ENCODE assay signal across 8 cellular contexts in genomic region chr11:65423516-65424199, GRCh38. TPM values are rescaled to one million over a fixed set of nuclear protein-coding genes. Genes with fewer than 3 reads are reported as not detected.
A peak's percentile ranks its signal among the peaks of the same experiment; 100 is the strongest.
DNase-seq lines count a peak whose midpoint lies in the region; TF ChIP-seq lines count a peak whose summit lies in the region.

No MANE protein-coding gene starts in this region.

- H3K36me3 ChIP-seq in HAP-1 (replicated peaks) (peaks cover 50% of the 10 kb centered on the region), mesodermal cell (ENCODE audit: control insufficient read depth, insufficient read depth, low read length) (peaks cover 54% of the 10 kb centered on the region)

- peak in 1 of 2 experiments; percentile 58 for DNase-seq in HAP-1 (ENCODE audit: low spot score in 2 of 2)
- DNase-seq in SW480 (ENCODE audit: low spot score) = peak; percentile 36
- peak; percentile 26 for DNase-seq in dermis blood vessel endothelial cell
- no peak for DNase-seq in type B pancreatic cell (ENCODE audit: extremely low spot score, unreplicated experiment)
- DNase-seq in inferior parietal cortex (ENCODE audit: extremely low spot score) = no peak
- DNase-seq in NOMO-1 (lab: John Stamatoyannopoulos, UW; ENCODE audit: unreplicated experiment in 2 of 2) = no peak
- DNase-seq in NCI-H1436 treated with DMSO at 0.1 percent for 48 hours (lab: John Stamatoyannopoulos, UW) = no peak

- peak overlapping the region; percentile 88 for H3K4me3 Mint-ChIP-seq in type B pancreatic cell

- H3K9me3 ChIP-seq in HAP-1 = peaks cover 3% of the 10 kb centered on the region; the same call in 1 of the 2 replicates
- H3K9me3 ChIP-seq in mesodermal cell (ENCODE audit: control insufficient read depth, low read length) = no peaks in the 10 kb centered on the region

- H3K36me3 Mint-ChIP-seq in type B pancreatic cell = peaks cover 37% of the 10 kb centered on the region

- H3K27ac Mint-ChIP-seq in type B pancreatic cell = peak overlapping the region; percentile 99

- H3K27ac ChIP-seq in mesodermal cell (ENCODE audit: low read depth, low read length, severe bottlenecking) = peak overlapping the region; percentile 99

- 55 to 60% methylated on average over 13 to 17 of the region's 19 CpGs for WGBS in mesodermal cell (ENCODE audit: insufficient coverage in 2 of 2), 2 experiments

- H3K27me3 ChIP-seq in HAP-1 (ENCODE audit: low read depth) = no peaks in the 10 kb centered on the region

- H3K4me1 ChIP-seq in HAP-1 (peaks cover 54% of the 10 kb centered on the region), mesodermal cell (ENCODE audit: control insufficient read depth, insufficient read depth, low read length, poor library complexity, severe bottlenecking) (peaks cover 45% of the 10 kb centered on the region)

- peaks cover 39% of the 10 kb centered on the region for H3K27me3 Mint-ChIP-seq in type B pancreatic cell

- H3K4me3 ChIP-seq in HAP-1 (peak overlapping the region; percentile 87), mesodermal cell (ENCODE audit: extremely low read depth, insufficient read depth, low read length, poor library complexity, severe bottlenecking) (peak overlapping the region; percentile 93)

- no peak for TF ChIP-seq CTCF in type B pancreatic cell (conservative IDR thresholded peaks at IDR 0.05)

- in situ Hi-C loops in HAP-1 (cut with MboI; ENCODE audit: low sequenced_read_pairs) = no loop called here

- no peaks in the 10 kb centered on the region for H3K9me3 Mint-ChIP-seq in type B pancreatic cell

- peaks cover 72% of the 10 kb centered on the region for H3K4me1 Mint-ChIP-seq in type B pancreatic cell (ENCODE audit: unreplicated experiment)

RNA-seq across cellular contexts. Expression of gene NEAT1, which starts 1.1 kb away (rescaled TPM):
- 50.4 and 189 TPM in 2 replicates for total RNA-seq in dermis blood vessel endothelial cell
- polyA plus RNA-seq in mesodermal cell (2013, experiment 1 of 2) = 32.4 TPM
- polyA plus RNA-seq in mesodermal cell (2013, experiment 2 of 2) = 28.8 TPM
- total RNA-seq in type B pancreatic cell (ENCODE audit: low replicate concordance) = 229 and 395 TPM in 2 replicates

RNA-seq across cellular contexts. Expression of gene FRMD8, which starts 37.2 kb away (rescaled TPM):
- total RNA-seq in dermis blood vessel endothelial cell (152 and 238 TPM in 2 replicates), type B pancreatic cell (ENCODE audit: low replicate concordance) (35.0 and 41.8 TPM in 2 replicates)
- 58.2 TPM for polyA plus RNA-seq in mesodermal cell (2013, experiment 1 of 2)
- polyA plus RNA-seq in mesodermal cell (2013, experiment 2 of 2) = 48.4 TPM

RNA-seq across cellular contexts. Expression of gene SLC25A45, which starts 41.2 kb away (rescaled TPM):
- total RNA-seq in dermis blood vessel endothelial cell = 1.0 and 3.3 TPM in 2 replicates
- 2.9 TPM for polyA plus RNA-seq in mesodermal cell (2013, experiment 1 of 2)
- polyA plus RNA-seq in mesodermal cell (2013, experiment 2 of 2) = 2.6 TPM
- total RNA-seq in type B pancreatic cell (ENCODE audit: low replicate concordance) = 1.9 and 5.6 TPM in 2 replicates

Comparison
In these comparisons a context has a peak if more than half of its experiments do, and no peak if none do; other contexts are left out.
1. DNase-seq: peak in SW480 (single experiment) and dermis blood vessel endothelial cell (single experiment); none in type B pancreatic cell (single experiment), inferior parietal cortex (single experiment), NOMO-1 (0 of 2) and NCI-H1436 treated with DMSO at 0.1 percent for 48 hours (single experiment).